ENCODE assay signal across 2 cellular contexts in the genomic region with DNA sequence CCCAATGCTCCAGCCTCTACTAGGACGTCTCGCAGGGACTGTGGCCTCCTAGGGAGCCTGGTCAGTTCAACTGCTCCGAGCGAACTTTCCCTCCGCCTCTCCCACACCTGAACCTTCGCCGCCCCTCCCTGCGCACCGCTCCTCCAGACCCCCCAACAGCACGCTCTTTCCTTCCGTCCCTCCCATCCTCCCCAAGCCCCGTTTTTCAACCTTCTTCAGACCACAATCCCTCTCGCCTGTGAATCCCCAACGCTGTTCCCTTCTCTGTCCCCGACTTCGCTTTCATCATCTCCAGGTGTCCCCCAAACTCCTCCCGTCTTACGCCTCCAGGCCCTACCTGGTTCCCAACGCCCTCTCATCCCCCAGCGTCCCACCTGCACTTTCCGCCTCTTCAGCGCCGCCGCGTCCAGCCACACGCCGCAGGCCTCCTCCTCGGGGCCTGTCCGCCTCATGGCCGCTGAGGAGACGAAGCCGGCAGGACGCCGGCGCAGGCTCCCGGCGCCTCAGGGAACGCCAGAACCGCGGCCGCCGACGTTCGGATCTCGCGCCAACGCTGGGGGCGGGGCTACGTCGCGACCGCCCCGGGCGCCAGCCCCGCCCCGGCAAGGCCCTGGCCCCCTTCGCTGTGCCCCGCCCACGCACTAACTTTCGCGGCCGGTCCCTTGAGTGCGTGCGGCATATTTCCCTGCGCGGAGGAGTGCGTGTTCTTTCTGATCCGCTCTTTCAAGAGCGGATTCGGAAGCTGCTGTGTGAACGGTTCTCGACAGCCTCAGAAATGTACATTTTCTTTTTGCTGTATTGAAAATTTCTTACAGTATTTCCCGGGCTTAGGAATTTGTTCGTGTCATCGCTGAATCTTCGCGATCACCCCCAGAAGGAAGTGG.
TF ChIP-seq lines count a peak whose summit lies in the region.

A gene with protein sequence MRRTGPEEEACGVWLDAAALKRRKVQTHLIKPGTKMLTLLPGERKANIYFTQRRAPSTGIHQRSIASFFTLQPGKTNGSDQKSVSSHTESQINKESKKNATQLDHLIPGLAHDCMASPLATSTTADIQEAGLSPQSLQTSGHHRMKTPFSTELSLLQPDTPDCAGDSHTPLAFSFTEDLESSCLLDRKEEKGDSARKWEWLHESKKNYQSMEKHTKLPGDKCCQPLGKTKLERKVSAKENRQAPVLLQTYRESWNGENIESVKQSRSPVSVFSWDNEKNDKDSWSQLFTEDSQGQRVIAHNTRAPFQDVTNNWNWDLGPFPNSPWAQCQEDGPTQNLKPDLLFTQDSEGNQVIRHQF (minus strand): TSS at position 552 of the 884 bp plus-strand sequence. CDS start 100 bp downstream, at position 452.

TF ChIP-seq in Ishikawa, 13 proteins besides CTCF, POLR2A, EP300 and RAD21:
- TF ChIP-seq, protein P1, sequence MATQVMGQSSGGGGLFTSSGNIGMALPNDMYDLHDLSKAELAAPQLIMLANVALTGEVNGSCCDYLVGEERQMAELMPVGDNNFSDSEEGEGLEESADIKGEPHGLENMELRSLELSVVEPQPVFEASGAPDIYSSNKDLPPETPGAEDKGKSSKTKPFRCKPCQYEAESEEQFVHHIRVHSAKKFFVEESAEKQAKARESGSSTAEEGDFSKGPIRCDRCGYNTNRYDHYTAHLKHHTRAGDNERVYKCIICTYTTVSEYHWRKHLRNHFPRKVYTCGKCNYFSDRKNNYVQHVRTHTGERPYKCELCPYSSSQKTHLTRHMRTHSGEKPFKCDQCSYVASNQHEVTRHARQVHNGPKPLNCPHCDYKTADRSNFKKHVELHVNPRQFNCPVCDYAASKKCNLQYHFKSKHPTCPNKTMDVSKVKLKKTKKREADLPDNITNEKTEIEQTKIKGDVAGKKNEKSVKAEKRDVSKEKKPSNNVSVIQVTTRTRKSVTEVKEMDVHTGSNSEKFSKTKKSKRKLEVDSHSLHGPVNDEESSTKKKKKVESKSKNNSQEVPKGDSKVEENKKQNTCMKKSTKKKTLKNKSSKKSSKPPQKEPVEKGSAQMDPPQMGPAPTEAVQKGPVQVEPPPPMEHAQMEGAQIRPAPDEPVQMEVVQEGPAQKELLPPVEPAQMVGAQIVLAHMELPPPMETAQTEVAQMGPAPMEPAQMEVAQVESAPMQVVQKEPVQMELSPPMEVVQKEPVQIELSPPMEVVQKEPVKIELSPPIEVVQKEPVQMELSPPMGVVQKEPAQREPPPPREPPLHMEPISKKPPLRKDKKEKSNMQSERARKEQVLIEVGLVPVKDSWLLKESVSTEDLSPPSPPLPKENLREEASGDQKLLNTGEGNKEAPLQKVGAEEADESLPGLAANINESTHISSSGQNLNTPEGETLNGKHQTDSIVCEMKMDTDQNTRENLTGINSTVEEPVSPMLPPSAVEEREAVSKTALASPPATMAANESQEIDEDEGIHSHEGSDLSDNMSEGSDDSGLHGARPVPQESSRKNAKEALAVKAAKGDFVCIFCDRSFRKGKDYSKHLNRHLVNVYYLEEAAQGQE (IDR thresholded peaks at IDR 0.05; ENCODE audit: low read depth) = no peak
- TF ChIP-seq EGR1 (IDR thresholded peaks at IDR 0.05) (peak; percentile 93), TCF12 (IDR thresholded peaks at IDR 0.05; ENCODE audit: low read depth) (0 out of 2 replicates have a peak, but pooled peaks have one; percentile 45), TEAD4 (IDR thresholded peaks at IDR 0.05) (no peak; the same call in 1 of the 2 replicates), YY1 (IDR thresholded peaks at IDR 0.05; ENCODE audit: low read depth) (peak; percentile 84), ZBTB7A (IDR thresholded peaks at IDR 0.05; ENCODE audit: low read depth) (no peak; the same call in 1 of the 2 replicates), NFIC (IDR thresholded peaks at IDR 0.05) (no peak), CREB1 (IDR thresholded peaks at IDR 0.05; ENCODE audit: low read depth) (no peak), TAF1 (IDR thresholded peaks at IDR 0.05; ENCODE audit: low read depth) (peak; percentile 79), CEBPB (IDR thresholded peaks at IDR 0.05) (no peak; the same call in 1 of the 2 replicates), FOXM1 (IDR thresholded peaks at IDR 0.05; ENCODE audit: borderline replicate concordance, low read depth) (no peak)
- TF ChIP-seq, protein P2, sequence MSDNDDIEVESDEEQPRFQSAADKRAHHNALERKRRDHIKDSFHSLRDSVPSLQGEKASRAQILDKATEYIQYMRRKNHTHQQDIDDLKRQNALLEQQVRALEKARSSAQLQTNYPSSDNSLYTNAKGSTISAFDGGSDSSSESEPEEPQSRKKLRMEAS (IDR thresholded peaks at IDR 0.05) = peak; percentile 95
- TF ChIP-seq, protein P3, sequence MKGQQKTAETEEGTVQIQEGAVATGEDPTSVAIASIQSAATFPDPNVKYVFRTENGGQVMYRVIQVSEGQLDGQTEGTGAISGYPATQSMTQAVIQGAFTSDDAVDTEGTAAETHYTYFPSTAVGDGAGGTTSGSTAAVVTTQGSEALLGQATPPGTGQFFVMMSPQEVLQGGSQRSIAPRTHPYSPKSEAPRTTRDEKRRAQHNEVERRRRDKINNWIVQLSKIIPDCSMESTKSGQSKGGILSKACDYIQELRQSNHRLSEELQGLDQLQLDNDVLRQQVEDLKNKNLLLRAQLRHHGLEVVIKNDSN (IDR thresholded peaks at IDR 0.05) = no peak

TF ChIP-seq in PFSK-1, 5 proteins besides CTCF, POLR2A, EP300 and RAD21 (continued from another document):
- TF ChIP-seq FOXP2 (optimal IDR thresholded peaks at IDR 0.05; ENCODE audit: borderline replicate concordance, extremely low read depth, extremely low read length, insufficient read depth) = peak; percentile 36
- peak; percentile 73; the same call in 1 of the 2 replicates for TF ChIP-seq TAF1 (IDR thresholded peaks at IDR 0.05; ENCODE audit: borderline replicate concordance, insufficient read depth, low read length)
